ENCODE assay signal across 8 cellular contexts in the genomic region with DNA sequence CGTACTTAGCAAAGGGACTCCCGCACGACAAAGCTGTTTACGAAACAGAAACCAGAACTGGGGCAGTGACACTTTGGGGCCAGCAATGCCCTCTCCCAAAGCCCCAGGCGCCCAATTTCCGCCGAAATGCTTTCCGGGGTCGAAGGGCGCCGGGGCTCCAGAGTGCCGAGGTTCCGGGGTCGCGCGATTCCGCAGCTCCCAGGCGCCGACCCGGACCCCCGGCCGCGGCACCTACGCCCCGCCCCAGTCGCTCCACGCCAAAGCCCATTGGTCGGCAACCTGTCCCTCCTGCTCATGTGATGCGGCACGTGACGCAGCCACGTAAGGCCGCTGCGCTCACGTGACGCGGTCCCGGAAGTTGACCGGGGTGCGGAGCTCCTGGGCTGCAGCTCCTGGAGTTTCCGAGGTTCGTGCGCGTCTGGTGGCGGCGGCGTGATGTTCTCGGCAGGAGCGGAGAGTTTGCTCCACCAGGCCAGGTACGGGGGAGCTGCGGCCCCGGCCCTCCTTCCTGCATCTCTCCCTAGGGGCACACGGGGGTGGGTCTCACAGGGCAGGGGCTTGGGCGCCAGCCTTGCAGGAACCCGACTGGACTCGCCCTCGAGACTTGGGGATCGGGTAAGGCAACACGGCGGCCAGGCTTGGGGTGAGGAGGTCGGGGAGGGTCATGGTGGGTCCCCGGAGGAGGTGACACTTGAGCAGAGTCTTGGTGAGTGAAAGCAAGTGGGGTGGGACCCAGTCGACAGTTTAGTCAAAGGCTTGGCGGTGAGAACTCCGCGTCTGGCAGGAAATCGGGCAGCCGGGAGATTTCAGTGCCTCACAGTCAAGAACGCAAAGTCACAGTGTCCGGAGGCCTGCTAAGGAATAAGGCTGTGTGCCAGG. TPM values are rescaled to one million over a fixed set of nuclear protein-coding genes. Genes with fewer than 3 reads are reported as not detected.
A peak's percentile ranks its signal among the peaks of the same experiment; 100 is the strongest.
DNase-seq lines count a peak whose midpoint lies in the region; ATAC-seq and TF ChIP-seq lines count a peak whose summit lies in the region.

A gene with protein sequence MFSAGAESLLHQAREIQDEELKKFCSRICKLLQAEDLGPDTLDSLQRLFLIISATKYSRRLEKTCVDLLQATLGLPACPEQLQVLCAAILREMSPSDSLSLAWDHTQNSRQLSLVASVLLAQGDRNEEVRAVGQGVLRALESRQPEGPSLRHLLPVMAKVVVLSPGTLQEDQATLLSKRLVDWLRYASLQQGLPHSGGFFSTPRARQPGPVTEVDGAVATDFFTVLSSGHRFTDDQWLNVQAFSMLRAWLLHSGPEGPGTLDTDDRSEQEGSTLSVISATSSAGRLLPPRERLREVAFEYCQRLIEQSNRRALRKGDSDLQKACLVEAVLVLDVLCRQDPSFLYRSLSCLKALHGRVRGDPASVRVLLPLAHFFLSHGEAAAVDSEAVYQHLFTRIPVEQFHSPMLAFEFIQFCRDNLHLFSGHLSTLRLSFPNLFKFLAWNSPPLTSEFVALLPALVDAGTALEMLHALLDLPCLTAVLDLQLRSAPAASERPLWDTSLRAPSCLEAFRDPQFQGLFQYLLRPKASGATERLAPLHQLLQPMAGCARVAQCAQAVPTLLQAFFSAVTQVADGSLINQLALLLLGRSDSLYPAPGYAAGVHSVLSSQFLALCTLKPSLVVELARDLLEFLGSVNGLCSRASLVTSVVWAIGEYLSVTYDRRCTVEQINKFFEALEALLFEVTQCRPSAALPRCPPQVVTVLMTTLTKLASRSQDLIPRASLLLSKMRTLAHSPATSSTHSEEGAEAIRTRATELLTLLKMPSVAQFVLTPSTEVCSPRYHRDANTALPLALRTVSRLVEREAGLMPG (plus strand): TSS at position 343 of the 879 bp plus-strand sequence. CDS start 93 bp downstream, at position 436.

- H3K4me3 Mint-ChIP-seq in T-helper 17 cell, result peak within 1 kb of the TSS; percentile 97
- H3K4me3 Mint-ChIP-seq in progenitor cell of endocrine pancreas (ENCODE audit: low read depth), result peak within 1 kb of the TSS; percentile 97

- H3K27ac Mint-ChIP-seq in T-helper 17 cell, result peak within 1 kb of the TSS; percentile 98
- peak within 1 kb of the TSS; percentile 98 for H3K27ac Mint-ChIP-seq in progenitor cell of endocrine pancreas

- no peaks in the 10 kb centered on the region for H3K36me3 Mint-ChIP-seq in T-helper 17 cell (ENCODE audit: low read depth)
- peaks cover 3% of the 10 kb centered on the region for H3K36me3 Mint-ChIP-seq in progenitor cell of endocrine pancreas (ENCODE audit: insufficient read depth)

- peak within 1 kb of the TSS; percentile 99 for H3K4me3 ChIP-seq in upper lobe of right lung

- ATAC-seq in GM18499 (IDR thresholded peaks at IDR 0.05; ENCODE audit: insufficient read depth, unreplicated experiment) (peak; percentile 44), HG02885 (IDR thresholded peaks at IDR 0.05; ENCODE audit: poor library complexity, unreplicated experiment) (peak; percentile 94), T-helper 17 cell (peak; percentile 92), left cardiac atrium (peak; percentile 98), upper lobe of right lung (peak; percentile 98)

- peaks cover 26% of the 10 kb centered on the region for H3K4me1 ChIP-seq in upper lobe of right lung

- no peaks in the 10 kb centered on the region for H3K9me3 Mint-ChIP-seq in progenitor cell of endocrine pancreas (ENCODE audit: low read depth)

- no peaks in the 10 kb centered on the region for H3K9me3 ChIP-seq in T-helper 17 cell (ENCODE audit: control insufficient read depth, low read length, poor library complexity, severe bottlenecking)
- H3K9me3 ChIP-seq in upper lobe of right lung, result no peaks in the 10 kb centered on the region

- intact Hi-C loops in left cardiac atrium (cut with DNase I), result no loop called here
- intact Hi-C loops in upper lobe of right lung (cut with DNase I), result no loop called here

- peak within 1 kb of the TSS; percentile 96 for H3K27ac ChIP-seq in upper lobe of right lung

- peaks cover 1% of the 10 kb centered on the region for H3K36me3 ChIP-seq in upper lobe of right lung

- no peak for TF ChIP-seq CTCF in progenitor cell of endocrine pancreas (IDR thresholded peaks at IDR 0.05; ENCODE audit: unreplicated experiment)
- no peak for TF ChIP-seq CTCF in upper lobe of right lung (IDR thresholded peaks at IDR 0.05)

- DNase-seq in NCI-H1694 (lab: John Stamatoyannopoulos, UW), result peak; percentile 85
- DNase-seq in T-helper 17 cell, result peak; percentile 90 to 96 (median 95)
- peak; percentile 70 to 98 (median 93) for DNase-seq in amygdala (lab: John Stamatoyannopoulos, UW)
- DNase-seq in left cardiac atrium, result peak; percentile 98
- peak; percentile 89 for DNase-seq in progenitor cell of endocrine pancreas (ENCODE audit: low spot score, unreplicated experiment)
- peak; percentile 99 for DNase-seq in upper lobe of right lung

- no peaks in the 10 kb centered on the region for H3K27me3 Mint-ChIP-seq in T-helper 17 cell
- no peaks in the 10 kb centered on the region for H3K27me3 Mint-ChIP-seq in progenitor cell of endocrine pancreas

- H3K4me1 Mint-ChIP-seq in T-helper 17 cell (peaks cover 37% of the 10 kb centered on the region), progenitor cell of endocrine pancreas (ENCODE audit: low read depth) (peaks cover 22% of the 10 kb centered on the region)

- H3K27me3 ChIP-seq in upper lobe of right lung, result no peaks in the 10 kb centered on the region

RNA-seq across cellular contexts. Expression of the gene that starts here (rescaled TPM):
- 100 to 1,000 TPM in 1 of 2 donors, 10 to 100 TPM in 1; 87.6 to 112 TPM for total RNA-seq in T-helper 17 cell
- total RNA-seq in left cardiac atrium, result 10 to 100 TPM; 14.0 to 18.8 TPM
- 41.0 and 42.8 TPM in 2 replicates for total RNA-seq in progenitor cell of endocrine pancreas
- 48.9 TPM for total RNA-seq in upper lobe of right lung

Comparison
In these comparisons a context has a peak if more than half of its experiments do, and no peak if none do; other contexts are left out.
1. Peak in every context shown above with its lines: DNase-seq, ATAC-seq, H3K4me3 ChIP-seq and H3K27ac ChIP-seq.
2. ATAC-seq: peak in every context shown above with its lines; median percentile 98 in left cardiac atrium; 98 in upper lobe of right lung; 94 in HG02885; 92 in T-helper 17 cell; 44 in GM18499.